ENCODE assay signal across 1 cellular context in the genomic region with DNA sequence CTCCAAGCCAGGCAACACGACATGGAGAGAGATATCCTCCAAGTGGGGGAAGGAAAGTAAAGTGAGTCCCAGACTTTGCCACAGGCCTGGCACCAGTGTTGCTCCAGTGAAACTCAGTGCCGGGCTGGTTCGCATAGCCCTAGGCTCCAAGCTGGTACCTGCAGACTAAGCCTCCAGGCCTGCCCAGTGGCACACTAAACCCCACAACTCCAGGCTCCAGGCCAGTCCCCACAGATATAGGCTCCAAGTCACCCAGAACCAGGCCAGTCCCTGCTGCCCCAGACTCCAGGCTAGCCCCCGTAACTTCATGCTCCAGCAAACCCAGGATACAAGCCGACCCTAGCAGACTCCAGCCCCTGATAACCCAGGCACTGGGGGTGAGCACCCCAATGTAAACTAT.
TF ChIP-seq lines count a peak whose summit lies in the region.

No MANE protein-coding gene starts in this region.

TF ChIP-seq in GM23338, 12 proteins besides CTCF, POLR2A, EP300 and RAD21:
- TF ChIP-seq, protein P1, sequence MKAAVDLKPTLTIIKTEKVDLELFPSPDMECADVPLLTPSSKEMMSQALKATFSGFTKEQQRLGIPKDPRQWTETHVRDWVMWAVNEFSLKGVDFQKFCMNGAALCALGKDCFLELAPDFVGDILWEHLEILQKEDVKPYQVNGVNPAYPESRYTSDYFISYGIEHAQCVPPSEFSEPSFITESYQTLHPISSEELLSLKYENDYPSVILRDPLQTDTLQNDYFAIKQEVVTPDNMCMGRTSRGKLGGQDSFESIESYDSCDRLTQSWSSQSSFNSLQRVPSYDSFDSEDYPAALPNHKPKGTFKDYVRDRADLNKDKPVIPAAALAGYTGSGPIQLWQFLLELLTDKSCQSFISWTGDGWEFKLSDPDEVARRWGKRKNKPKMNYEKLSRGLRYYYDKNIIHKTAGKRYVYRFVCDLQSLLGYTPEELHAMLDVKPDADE (IDR thresholded peaks at IDR 0.05) = no peak
- no peak for TF ChIP-seq POLR2AphosphoS5 (IDR thresholded peaks at IDR 0.05; ENCODE audit: low read depth)
- no peak for TF ChIP-seq ZNF331 (CRISPR knock-in tag; IDR thresholded peaks at IDR 0.05; ENCODE audit: low read depth)
- TF ChIP-seq JUNB (IDR thresholded peaks at IDR 0.05; ENCODE audit: unreplicated experiment) = no peak
- TF ChIP-seq EZH2 (IDR thresholded peaks at IDR 0.05; ENCODE audit: low read depth, unreplicated experiment) = no peak
- TF ChIP-seq NANOG (IDR thresholded peaks at IDR 0.05; ENCODE audit: borderline replicate concordance) = no peak
- TF ChIP-seq EZH2phosphoT487 (IDR thresholded peaks at IDR 0.05; ENCODE audit: unreplicated experiment) = no peak
- TF ChIP-seq, protein P2, sequence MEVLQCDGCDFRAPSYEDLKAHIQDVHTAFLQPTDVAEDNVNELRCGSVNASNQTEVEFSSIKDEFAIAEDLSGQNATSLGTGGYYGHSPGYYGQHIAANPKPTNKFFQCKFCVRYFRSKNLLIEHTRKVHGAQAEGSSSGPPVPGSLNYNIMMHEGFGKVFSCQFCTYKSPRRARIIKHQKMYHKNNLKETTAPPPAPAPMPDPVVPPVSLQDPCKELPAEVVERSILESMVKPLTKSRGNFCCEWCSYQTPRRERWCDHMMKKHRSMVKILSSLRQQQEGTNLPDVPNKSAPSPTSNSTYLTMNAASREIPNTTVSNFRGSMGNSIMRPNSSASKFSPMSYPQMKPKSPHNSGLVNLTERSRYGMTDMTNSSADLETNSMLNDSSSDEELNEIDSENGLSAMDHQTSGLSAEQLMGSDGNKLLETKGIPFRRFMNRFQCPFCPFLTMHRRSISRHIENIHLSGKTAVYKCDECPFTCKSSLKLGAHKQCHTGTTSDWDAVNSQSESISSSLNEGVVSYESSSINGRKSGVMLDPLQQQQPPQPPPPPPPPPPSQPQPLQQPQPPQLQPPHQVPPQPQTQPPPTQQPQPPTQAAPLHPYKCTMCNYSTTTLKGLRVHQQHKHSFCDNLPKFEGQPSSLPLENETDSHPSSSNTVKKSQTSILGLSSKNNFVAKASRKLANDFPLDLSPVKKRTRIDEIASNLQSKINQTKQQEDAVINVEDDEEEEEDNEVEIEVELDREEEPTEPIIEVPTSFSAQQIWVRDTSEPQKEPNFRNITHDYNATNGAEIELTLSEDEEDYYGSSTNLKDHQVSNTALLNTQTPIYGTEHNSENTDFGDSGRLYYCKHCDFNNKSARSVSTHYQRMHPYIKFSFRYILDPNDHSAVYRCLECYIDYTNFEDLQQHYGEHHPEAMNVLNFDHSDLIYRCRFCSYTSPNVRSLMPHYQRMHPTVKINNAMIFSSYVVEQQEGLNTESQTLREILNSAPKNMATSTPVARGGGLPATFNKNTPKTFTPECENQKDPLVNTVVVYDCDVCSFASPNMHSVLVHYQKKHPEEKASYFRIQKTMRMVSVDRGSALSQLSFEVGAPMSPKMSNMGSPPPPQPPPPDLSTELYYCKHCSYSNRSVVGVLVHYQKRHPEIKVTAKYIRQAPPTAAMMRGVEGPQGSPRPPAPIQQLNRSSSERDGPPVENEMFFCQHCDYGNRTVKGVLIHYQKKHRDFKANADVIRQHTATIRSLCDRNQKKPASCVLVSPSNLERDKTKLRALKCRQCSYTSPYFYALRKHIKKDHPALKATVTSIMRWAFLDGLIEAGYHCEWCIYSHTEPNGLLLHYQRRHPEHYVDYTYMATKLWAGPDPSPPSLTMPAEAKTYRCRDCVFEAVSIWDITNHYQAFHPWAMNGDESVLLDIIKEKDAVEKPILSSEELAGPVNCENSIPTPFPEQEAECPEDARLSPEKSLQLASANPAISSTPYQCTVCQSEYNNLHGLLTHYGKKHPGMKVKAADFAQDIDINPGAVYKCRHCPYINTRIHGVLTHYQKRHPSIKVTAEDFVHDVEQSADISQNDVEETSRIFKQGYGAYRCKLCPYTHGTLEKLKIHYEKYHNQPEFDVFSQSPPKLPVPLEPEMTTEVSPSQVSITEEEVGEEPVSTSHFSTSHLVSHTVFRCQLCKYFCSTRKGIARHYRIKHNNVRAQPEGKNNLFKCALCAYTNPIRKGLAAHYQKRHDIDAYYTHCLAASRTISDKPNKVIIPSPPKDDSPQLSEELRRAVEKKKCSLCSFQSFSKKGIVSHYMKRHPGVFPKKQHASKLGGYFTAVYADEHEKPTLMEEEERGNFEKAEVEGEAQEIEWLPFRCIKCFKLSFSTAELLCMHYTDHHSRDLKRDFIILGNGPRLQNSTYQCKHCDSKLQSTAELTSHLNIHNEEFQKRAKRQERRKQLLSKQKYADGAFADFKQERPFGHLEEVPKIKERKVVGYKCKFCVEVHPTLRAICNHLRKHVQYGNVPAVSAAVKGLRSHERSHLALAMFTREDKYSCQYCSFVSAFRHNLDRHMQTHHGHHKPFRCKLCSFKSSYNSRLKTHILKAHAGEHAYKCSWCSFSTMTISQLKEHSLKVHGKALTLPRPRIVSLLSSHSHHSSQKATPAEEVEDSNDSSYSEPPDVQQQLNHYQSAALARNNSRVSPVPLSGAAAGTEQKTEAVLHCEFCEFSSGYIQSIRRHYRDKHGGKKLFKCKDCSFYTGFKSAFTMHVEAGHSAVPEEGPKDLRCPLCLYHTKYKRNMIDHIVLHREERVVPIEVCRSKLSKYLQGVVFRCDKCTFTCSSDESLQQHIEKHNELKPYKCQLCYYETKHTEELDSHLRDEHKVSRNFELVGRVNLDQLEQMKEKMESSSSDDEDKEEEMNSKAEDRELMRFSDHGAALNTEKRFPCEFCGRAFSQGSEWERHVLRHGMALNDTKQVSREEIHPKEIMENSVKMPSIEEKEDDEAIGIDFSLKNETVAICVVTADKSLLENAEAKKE (CRISPR knock-in tag; IDR thresholded peaks at IDR 0.05) = no peak
- TF ChIP-seq, protein P3, sequence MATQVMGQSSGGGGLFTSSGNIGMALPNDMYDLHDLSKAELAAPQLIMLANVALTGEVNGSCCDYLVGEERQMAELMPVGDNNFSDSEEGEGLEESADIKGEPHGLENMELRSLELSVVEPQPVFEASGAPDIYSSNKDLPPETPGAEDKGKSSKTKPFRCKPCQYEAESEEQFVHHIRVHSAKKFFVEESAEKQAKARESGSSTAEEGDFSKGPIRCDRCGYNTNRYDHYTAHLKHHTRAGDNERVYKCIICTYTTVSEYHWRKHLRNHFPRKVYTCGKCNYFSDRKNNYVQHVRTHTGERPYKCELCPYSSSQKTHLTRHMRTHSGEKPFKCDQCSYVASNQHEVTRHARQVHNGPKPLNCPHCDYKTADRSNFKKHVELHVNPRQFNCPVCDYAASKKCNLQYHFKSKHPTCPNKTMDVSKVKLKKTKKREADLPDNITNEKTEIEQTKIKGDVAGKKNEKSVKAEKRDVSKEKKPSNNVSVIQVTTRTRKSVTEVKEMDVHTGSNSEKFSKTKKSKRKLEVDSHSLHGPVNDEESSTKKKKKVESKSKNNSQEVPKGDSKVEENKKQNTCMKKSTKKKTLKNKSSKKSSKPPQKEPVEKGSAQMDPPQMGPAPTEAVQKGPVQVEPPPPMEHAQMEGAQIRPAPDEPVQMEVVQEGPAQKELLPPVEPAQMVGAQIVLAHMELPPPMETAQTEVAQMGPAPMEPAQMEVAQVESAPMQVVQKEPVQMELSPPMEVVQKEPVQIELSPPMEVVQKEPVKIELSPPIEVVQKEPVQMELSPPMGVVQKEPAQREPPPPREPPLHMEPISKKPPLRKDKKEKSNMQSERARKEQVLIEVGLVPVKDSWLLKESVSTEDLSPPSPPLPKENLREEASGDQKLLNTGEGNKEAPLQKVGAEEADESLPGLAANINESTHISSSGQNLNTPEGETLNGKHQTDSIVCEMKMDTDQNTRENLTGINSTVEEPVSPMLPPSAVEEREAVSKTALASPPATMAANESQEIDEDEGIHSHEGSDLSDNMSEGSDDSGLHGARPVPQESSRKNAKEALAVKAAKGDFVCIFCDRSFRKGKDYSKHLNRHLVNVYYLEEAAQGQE (IDR thresholded peaks at IDR 0.05; ENCODE audit: unreplicated experiment) = no peak
- no peak for TF ChIP-seq CREB1 (CRISPR knock-in tag; IDR thresholded peaks at IDR 0.05; ENCODE audit: low read depth)
- no peak for TF ChIP-seq STAT1 (IDR thresholded peaks at IDR 0.05; ENCODE audit: unreplicated experiment)
- TF ChIP-seq ZNF114 (CRISPR knock-in tag; IDR thresholded peaks at IDR 0.05) = no peak
